In the genomic region with DNA sequence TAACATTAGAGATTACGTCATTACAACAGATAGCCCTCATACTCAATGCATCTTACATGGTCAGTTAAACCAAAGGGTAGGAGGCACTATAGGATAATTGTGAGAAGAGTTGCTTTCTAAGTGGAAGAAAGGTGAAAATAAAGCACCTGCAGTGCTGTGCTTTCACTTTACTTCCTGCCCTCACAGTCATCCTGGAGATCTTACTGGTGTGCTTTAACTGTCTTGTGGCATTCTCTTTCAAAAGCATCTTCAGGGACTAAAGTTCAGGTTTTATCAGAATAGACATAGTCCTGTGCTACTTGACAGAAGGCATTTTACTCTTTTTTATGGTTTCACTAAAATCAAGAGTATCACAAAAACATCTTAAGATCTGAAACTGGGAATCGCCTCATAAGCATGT, we compare ENCODE assay signal across 17 cellular contexts.
"Had no signal": no experiment of that assay in that cellular context is flagged by ENCODE, and none has a peak within 500 bp of the region (broad histone marks: within the 10 kb centered on the region; RNA-seq: fewer than 3 reads in every experiment).

No MANE protein-coding gene starts in this region.

- H3K4me3 Mint-ChIP-seq: activated T-helper 1 cell treated with anti-CD3 and anti-CD28 coated beads, Interleukin-12 subunit alpha, Interleukin-12 subunit beta, Interleukin-2, Interleukin-4 antibody, amounts not matched to agents 30 ng/mL and 10 ng/mL and 1 ng/mL, durations not matched to agents 14 hours and 24 hours and 36 hours; immature natural killer cell; natural killer cell had no signal

- DNase-seq: activated CD4-positive, alpha-beta T cell treated with anti-CD3 and anti-CD28 coated beads, Interleukin-2, amount 50 U/mL, for 48 hours; activated gamma-delta T cell; activated naive CD4-positive, alpha-beta T cell treated with anti-CD3 and anti-CD28 coated beads, Interleukin-2, amount 50 U/mL, for 16 hours; central memory CD4-positive, alpha-beta T cell; effector memory CD4-positive, alpha-beta T cell; foreskin melanocyte; immature natural killer cell; left ventricle myocardium inferior; natural killer cell; ovary; stimulated activated CD4-positive, alpha-beta T cell treated with anti-CD3 and anti-CD28 coated beads, Interleukin-2, amount 100 ng/mL, for 48 hours; stimulated activated naive CD4-positive, alpha-beta T cell; T-helper 1 cell; upper lobe of left lung had no signal

- ATAC-seq: esophagus mucosa, natural killer cell had no signal

- H3K27ac ChIP-seq: left ventricle myocardium inferior, ovary, prostate gland, upper lobe of left lung had no signal

- H3K4me3 ChIP-seq: left ventricle myocardium inferior, ovary, prostate gland, upper lobe of left lung had no signal

- H3K4me1 ChIP-seq: prostate gland had no signal

- H3K36me3 Mint-ChIP-seq: immature natural killer cell, natural killer cell had no signal

- H3K27me3 ChIP-seq: ovary, upper lobe of left lung had no signal

- H3K27ac Mint-ChIP-seq: activated T-helper 1 cell treated with anti-CD3 and anti-CD28 coated beads, Interleukin-12 subunit alpha, Interleukin-12 subunit beta, Interleukin-2, Interleukin-4 antibody, amounts not matched to agents 30 ng/mL and 10 ng/mL and 1 ng/mL, durations not matched to agents 14 hours and 24 hours and 36 hours; immature natural killer cell; natural killer cell had no signal

- H3K36me3 ChIP-seq: left ventricle myocardium inferior, ovary, prostate gland, upper lobe of left lung had no signal

- H3K9me3 Mint-ChIP-seq: activated T-helper 1 cell treated with anti-CD3 and anti-CD28 coated beads, Interleukin-12 subunit alpha, Interleukin-12 subunit beta, Interleukin-2, Interleukin-4 antibody, amounts not matched to agents 30 ng/mL and 10 ng/mL and 1 ng/mL, durations not matched to agents 14 hours and 24 hours and 36 hours; immature natural killer cell; natural killer cell had no signal
